Comparison of ENCODE assay signal across 16 cellular contexts in the genomic region with DNA sequence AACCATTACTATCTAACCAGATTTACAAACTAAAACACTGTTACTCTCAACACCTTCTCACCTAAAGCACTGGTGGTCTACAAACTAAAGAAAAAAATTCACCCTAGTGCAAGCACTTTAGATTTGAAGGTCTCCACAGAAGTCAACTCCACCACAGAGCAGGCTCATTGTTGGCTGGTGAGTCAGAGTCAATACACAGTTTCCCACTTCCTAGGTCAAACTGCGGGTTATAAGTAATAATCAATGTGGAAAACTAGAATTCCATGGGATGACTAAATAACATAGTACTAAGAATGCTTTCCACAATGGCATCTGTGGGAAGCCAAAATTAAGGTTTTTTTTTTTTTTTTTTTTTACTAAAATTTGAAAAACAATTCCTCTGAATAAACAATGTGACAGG.
DNase-seq lines count a peak whose midpoint lies in the region; ATAC-seq lines count a peak whose summit lies in the region.
"Had no signal": no experiment of that assay in that cellular context is flagged by ENCODE, and none has a peak within 500 bp of the region (broad histone marks: within the 10 kb centered on the region; RNA-seq: fewer than 3 reads in every experiment).

No MANE protein-coding gene starts in this region.

- no peak for ATAC-seq in HG03280 (IDR thresholded peaks at IDR 0.05; ENCODE audit: unreplicated experiment)
- ATAC-seq: esophagus mucosa, left colon, T-cell had no signal

- no peak overlapping the region for H2BK120ac ChIP-seq in mesendoderm (ENCODE audit: low read depth, low read length)

- H3K27ac Mint-ChIP-seq in immature natural killer cell = no peak overlapping the region
- H3K27ac Mint-ChIP-seq in activated T-cell treated with anti-CD3 and anti-CD28 coated beads, Interleukin-2, amount 50 U/mL, for 24 hours = no peak overlapping the region
- H3K27ac Mint-ChIP-seq: T-cell had no signal

- no peak overlapping the region for H3K4me2 ChIP-seq in mesendoderm (ENCODE audit: low read length)

- H3K36me3 Mint-ChIP-seq in immature natural killer cell = peaks cover 0 to 4% (median 0%) of the 10 kb centered on the region in 3 donors
- no peaks in the 10 kb centered on the region for H3K36me3 Mint-ChIP-seq in activated T-cell treated with anti-CD3 and anti-CD28 coated beads, Interleukin-2, amount 50 U/mL, for 24 hours (ENCODE audit: low read depth)
- H3K36me3 Mint-ChIP-seq: T-cell had no signal

- no peak overlapping the region for H3K18ac ChIP-seq in mesendoderm (ENCODE audit: low read length)

- no CpG with 5 or more reads among the region's 1 CpG for WGBS in mesendoderm (ENCODE audit: extremely low coverage, insufficient coverage, low lambda C conversion rate)

- no peak overlapping the region for H3K4me3 ChIP-seq in mesendoderm (ENCODE audit: low read length)
- H3K4me3 ChIP-seq: uterus had no signal

- H3K4me3 Mint-ChIP-seq in immature natural killer cell = no peak overlapping the region
- H3K4me3 Mint-ChIP-seq in activated T-cell treated with anti-CD3 and anti-CD28 coated beads, Interleukin-2, amount 50 U/mL, for 24 hours = no peak overlapping the region
- H3K4me3 Mint-ChIP-seq: brain, T-cell had no signal

- in situ Hi-C loops in KBM-7 (cut with MboI; ENCODE audit: low pct_unique_long_range_greater_than_20kb, low sequenced_read_pairs) = no loop called here

- H3K27me3 ChIP-seq in mesendoderm (ENCODE audit: insufficient read depth, low read length, poor library complexity) = no peaks in the 10 kb centered on the region
- H3K27me3 ChIP-seq: BE2C, uterus had no signal

- H3K36me3 ChIP-seq in mesendoderm (ENCODE audit: control insufficient read depth, insufficient read depth, low read length) = no peaks in the 10 kb centered on the region
- H3K36me3 ChIP-seq: BE2C, uterus had no signal

- H3K9ac ChIP-seq in mesendoderm (ENCODE audit: low read length) = no peak overlapping the region

- H3K9me3 Mint-ChIP-seq in immature natural killer cell = peaks cover 5 to 19% (median 14%) of the 10 kb centered on the region in 6 donors
- H3K9me3 Mint-ChIP-seq in activated T-cell treated with anti-CD3 and anti-CD28 coated beads, Interleukin-2, amount 50 U/mL, for 24 hours = no peaks in the 10 kb centered on the region

- H3K4me1 ChIP-seq in mesendoderm (ENCODE audit: control insufficient read depth, low read depth, low read length) = no peaks in the 10 kb centered on the region
- H3K4me1 ChIP-seq: BE2C had no signal

- no peak overlapping the region for H3K56ac ChIP-seq in mesendoderm (ENCODE audit: low read length)

- peaks cover 0 to 2% (median 0%) of the 10 kb centered on the region in 3 donors for H3K27me3 Mint-ChIP-seq in immature natural killer cell (ENCODE audit: low read depth in 3 of 3)
- no peaks in the 10 kb centered on the region for H3K27me3 Mint-ChIP-seq in activated T-cell treated with anti-CD3 and anti-CD28 coated beads, Interleukin-2, amount 50 U/mL, for 24 hours
- H3K27me3 Mint-ChIP-seq: T-cell had no signal

- H3K79me2 ChIP-seq in mesendoderm (ENCODE audit: control insufficient read depth, insufficient read depth, low read length) = no peaks in the 10 kb centered on the region

- no peak overlapping the region for H3K4ac ChIP-seq in mesendoderm (ENCODE audit: low read depth, low read length)

- no peak overlapping the region for H3K23ac ChIP-seq in mesendoderm (ENCODE audit: low read length)

- no peaks in the 10 kb centered on the region for H3K4me1 Mint-ChIP-seq in immature natural killer cell
- no peaks in the 10 kb centered on the region for H3K4me1 Mint-ChIP-seq in activated T-cell treated with anti-CD3 and anti-CD28 coated beads, Interleukin-2, amount 50 U/mL, for 24 hours (ENCODE audit: low read depth)
- H3K4me1 Mint-ChIP-seq: T-cell had no signal

- H3K27ac ChIP-seq in mesendoderm (ENCODE audit: low read depth, low read length) = no peak overlapping the region

- no peak overlapping the region for H4K5ac ChIP-seq in mesendoderm (ENCODE audit: low read length)

- peak; percentile 57 for DNase-seq in AG20443 (ENCODE audit: low spot score)
- peak; percentile 95 for DNase-seq in LHCN-M2 (ENCODE audit: low read depth)
- peak; percentile 53 for DNase-seq in dermis blood vessel endothelial cell
- DNase-seq in mesendoderm = peak; percentile 17
- DNase-seq in immature natural killer cell = no peak
- no peak for DNase-seq in KBM-7
- DNase-seq in activated T-cell treated with anti-CD3 and anti-CD28 coated beads, Interleukin-2, amount 50 U/mL, for 24 hours = no peak
- DNase-seq: activated T-cell treated with anti-CD3 and anti-CD28 coated beads, Interleukin-2, amount 50 U/mL, for 48 hours; BE2C; left colon; NCI-H1436; T-cell; uterus had no signal

- no peak overlapping the region for H2AK5ac ChIP-seq in mesendoderm (ENCODE audit: low read length)

- no peak overlapping the region for H4K8ac ChIP-seq in mesendoderm (ENCODE audit: low read depth, low read length)

- no peak overlapping the region for H2BK15ac ChIP-seq in mesendoderm (replicated peaks; ENCODE audit: low read depth)

- H3K79me1 ChIP-seq in mesendoderm (ENCODE audit: low read length) = no peaks in the 10 kb centered on the region

- no peak overlapping the region for H2BK5ac ChIP-seq in mesendoderm (ENCODE audit: low read length)

Comparison
In these comparisons a context has a peak if more than half of its experiments do, and no peak if none do; other contexts are left out.
1. DNase-seq: peak in AG20443 (single experiment), LHCN-M2 (single experiment), dermis blood vessel endothelial cell (single experiment) and mesendoderm (single experiment); none in immature natural killer cell (0 of 3), KBM-7 (single experiment) and activated T-cell treated with anti-CD3 and anti-CD28 coated beads, Interleukin-2, amount 50 U/mL, for 24 hours (single experiment).